8 cellular contexts compared by ENCODE assay signal in genomic region chr1:156082111-156083091, GRCh38. TPM values are rescaled to one million over a fixed set of nuclear protein-coding genes. Genes with fewer than 3 reads are reported as not detected.
DNase-seq lines count a peak whose midpoint lies in the region; ATAC-seq and TF ChIP-seq lines count a peak whose summit lies in the region.

A gene with protein sequence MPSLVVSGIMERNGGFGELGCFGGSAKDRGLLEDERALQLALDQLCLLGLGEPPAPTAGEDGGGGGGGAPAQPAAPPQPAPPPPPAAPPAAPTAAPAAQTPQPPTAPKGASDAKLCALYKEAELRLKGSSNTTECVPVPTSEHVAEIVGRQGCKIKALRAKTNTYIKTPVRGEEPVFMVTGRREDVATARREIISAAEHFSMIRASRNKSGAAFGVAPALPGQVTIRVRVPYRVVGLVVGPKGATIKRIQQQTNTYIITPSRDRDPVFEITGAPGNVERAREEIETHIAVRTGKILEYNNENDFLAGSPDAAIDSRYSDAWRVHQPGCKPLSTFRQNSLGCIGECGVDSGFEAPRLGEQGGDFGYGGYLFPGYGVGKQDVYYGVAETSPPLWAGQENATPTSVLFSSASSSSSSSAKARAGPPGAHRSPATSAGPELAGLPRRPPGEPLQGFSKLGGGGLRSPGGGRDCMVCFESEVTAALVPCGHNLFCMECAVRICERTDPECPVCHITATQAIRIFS (minus strand): TSS chr1:156082465. CDS start chr1:156081998, 467 bp downstream.

- H3K4me1 ChIP-seq in ascending aorta = peaks cover 4 to 14% of the 10 kb centered on the region in 2 donors
- H3K4me1 ChIP-seq in right atrium auricular region = peaks cover 0 to 23% of the 10 kb centered on the region in 2 donors

- H3K4me3 ChIP-seq in ascending aorta (peak within 1 kb of the TSS; percentile 93 to 94), right atrium auricular region (peak within 1 kb of the TSS; percentile 59 to 81)

- H3K9me3 ChIP-seq in ascending aorta (no peaks in the 10 kb centered on the region), right atrium auricular region (no peaks in the 10 kb centered on the region)

- H3K27me3 ChIP-seq in ascending aorta (no peaks in the 10 kb centered on the region), right atrium auricular region (no peaks in the 10 kb centered on the region)

- intact Hi-C loops in ascending aorta (cut with DNase I) (loop anchor here (2.0 to 5.0 kb wide), 2 partner anchors 28 to 130 kb away; partner anchors contain the start of genes LAMTOR2 and PMF1), posterior cingulate gyrus (cut with DNase I) (loop anchor here (2.0 kb wide), 1 partner anchor 28 kb away; the partner anchor contains the start of gene LAMTOR2)

- H3K36me3 ChIP-seq in ascending aorta (no peaks in the 10 kb centered on the region), right atrium auricular region (no peaks in the 10 kb centered on the region)

- no peak for ATAC-seq in GM21825 (IDR thresholded peaks at IDR 0.05; ENCODE audit: unreplicated experiment)

- peak within 1 kb of the TSS in 1 of 2 donors; percentile 26 for H3K27ac ChIP-seq in ascending aorta
- H3K27ac ChIP-seq in right atrium auricular region = peak within 1 kb of the TSS; percentile 3 to 62

- DNase-seq in NCI-H2081 (lab: John Stamatoyannopoulos, UW) = peak; percentile 76 to 89
- no peak for DNase-seq in NCI-H2081 treated with DMSO at 0.1 percent for 48 hours (lab: John Stamatoyannopoulos, UW)
- DNase-seq in NCI-H1417 (lab: John Stamatoyannopoulos, UW) = peak; percentile 89 to 94 (median 93)
- DNase-seq in T-helper 1 cell = peak in 4 of 5 donors; percentile 24 to 53 (median 47)
- peak; percentile 35 to 89 for DNase-seq in ascending aorta (ENCODE audit: low spot score in 2 of 2)
- DNase-seq in right atrium auricular region (ENCODE audit: low spot score) = peak; percentile 81
- DNase-seq in posterior cingulate gyrus = peak; percentile 72 to 97 (median 78)

- TF ChIP-seq CTCF in ascending aorta (IDR thresholded peaks at IDR 0.05) (no peak), right atrium auricular region (IDR thresholded peaks at IDR 0.05) (peak in 1 of 2 donors; percentile 17)

RNA-seq across cellular contexts. Expression of the gene that starts here (rescaled TPM):
- 1.3 TPM for total RNA-seq in ascending aorta
- total RNA-seq in right atrium auricular region = under 1 TPM; 0.15 to 0.47 TPM

Comparison
In these comparisons a context has a peak if more than half of its experiments do, and no peak if none do; other contexts are left out.
1. Peak in DNase-seq, H3K4me3 ChIP-seq and H3K27ac ChIP-seq in right atrium auricular region; RNA of the gene not detected or under 1 TPM.